Comparison of ENCODE assay signal across 22 cellular contexts in genomic region chr7:849145-849544, GRCh38.
"Had no signal": no experiment of that assay in that cellular context is flagged by ENCODE, and none has a peak within 500 bp of the region (broad histone marks: within the 10 kb centered on the region; RNA-seq: fewer than 3 reads in every experiment).

No MANE protein-coding gene starts in this region.

- H3K27ac Mint-ChIP-seq: effector memory CD8-positive, alpha-beta T cell; stimulated activated effector memory CD8-positive, alpha-beta T cell treated with anti-CD3 and anti-CD28 coated beads, Interleukin-12 subunit alpha, Interleukin-12 subunit beta, amount 100 ng/mL, for 72 hours had no signal

- H3K27me3 ChIP-seq: gastrocnemius medialis, heart left ventricle, hepatocyte, left lung, pancreas, sigmoid colon, stomach, thyroid gland had no signal

- H3K9me3 ChIP-seq: gastrocnemius medialis, heart left ventricle, lower lobe of right lung, pancreas, sigmoid colon, stomach, thyroid gland had no signal

- H3K27ac ChIP-seq: epithelial cell of prostate, heart left ventricle, hepatocyte, left lung, lower lobe of right lung, pancreas, sigmoid colon, stomach, thyroid gland had no signal

- H3K9me3 Mint-ChIP-seq: effector memory CD8-positive, alpha-beta T cell; stimulated activated effector memory CD8-positive, alpha-beta T cell treated with anti-CD3 and anti-CD28 coated beads, Interleukin-12 subunit alpha, Interleukin-12 subunit beta, amount 100 ng/mL, for 72 hours had no signal

- H3K4me3 Mint-ChIP-seq: effector memory CD8-positive, alpha-beta T cell; naive thymus-derived CD8-positive, alpha-beta T cell; stimulated activated effector memory CD8-positive, alpha-beta T cell treated with anti-CD3 and anti-CD28 coated beads, Interleukin-12 subunit alpha, Interleukin-12 subunit beta, amount 100 ng/mL, for 72 hours had no signal

- H3K27me3 Mint-ChIP-seq: effector memory CD8-positive, alpha-beta T cell; naive thymus-derived CD8-positive, alpha-beta T cell had no signal

- H3K4me3 ChIP-seq: gastrocnemius medialis, heart left ventricle, hepatocyte, left lung, lower lobe of right lung, pancreas, sigmoid colon, stomach, thyroid gland had no signal

- ATAC-seq: effector memory CD8-positive, alpha-beta T cell; esophagus mucosa; gastrocnemius medialis; left lung; lower lobe of right lung; naive thymus-derived CD8-positive, alpha-beta T cell; pancreas; stimulated activated effector memory CD8-positive, alpha-beta T cell treated with anti-CD3 and anti-CD28 coated beads, Interleukin-12 subunit alpha, Interleukin-12 subunit beta, amount 100 ng/mL, for 72 hours had no signal

- DNase-seq: cortex of kidney; effector memory CD8-positive, alpha-beta T cell; foreskin fibroblast; gastrocnemius medialis; kidney; lower lobe of right lung; occipital lobe; right cardiac atrium; sigmoid colon; stimulated activated CD4-positive, alpha-beta T cell treated with anti-CD3 and anti-CD28 coated beads, Interleukin-2, amount 100 ng/mL, for 24 hours; stimulated activated CD4-positive, alpha-beta T cell treated with anti-CD3 and anti-CD28 coated beads, Interleukin-4, amount 100 ng/mL, for 24 hours; stimulated activated naive CD4-positive, alpha-beta T cell treated with Interleukin-2 at 50 U/mL for 16 hours; stomach; thyroid gland had no signal

- H3K4me1 ChIP-seq: left lung, lower lobe of right lung, pancreas, sigmoid colon, thyroid gland had no signal
